In the genomic region with DNA sequence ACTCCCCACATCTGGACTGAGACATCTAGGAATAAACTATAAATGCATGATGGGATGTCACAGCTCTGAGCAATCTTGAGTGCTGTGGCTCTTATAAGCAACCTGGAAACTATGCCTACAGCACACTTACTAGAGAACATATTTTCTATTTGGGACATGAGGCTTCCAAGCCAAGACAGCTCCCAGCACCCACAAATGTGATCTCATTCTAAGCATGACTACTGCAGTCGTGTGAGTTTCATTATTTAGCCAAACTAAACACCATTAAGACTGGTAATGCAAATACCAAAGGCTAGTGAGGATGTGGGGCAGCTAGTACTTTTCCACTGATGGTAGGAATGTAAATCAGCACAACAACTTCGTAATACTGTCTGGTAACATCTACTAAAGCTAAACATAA, we compare ENCODE assay signal across 15 cellular contexts.
DNase-seq lines count a peak whose midpoint lies in the region; ATAC-seq and TF ChIP-seq lines count a peak whose summit lies in the region.
"Had no signal": no experiment of that assay in that cellular context is flagged by ENCODE, and none has a peak within 500 bp of the region (broad histone marks: within the 10 kb centered on the region; RNA-seq: fewer than 3 reads in every experiment).

No MANE protein-coding gene starts in this region.

- CTCF ChIA-PET in AG04450 (lab: Charles Lee), result interaction anchor here (1.0 to 2.1 kb wide), 7 partner anchors 13 to 317 kb away, joined by 3 to 9 read pairs (median 4); no protein-coding TSS in a partner anchor

- H3K4me3 ChIP-seq in AG04450 (ENCODE audit: low read depth, low read length) (peak overlapping the region; percentile 2; the same call in 1 of the 2 replicates), cardiac fibroblast (replicated peaks in 1 of 2; ENCODE audit: low read depth in 2 of 2, low read length in 2 of 2) (no peak overlapping the region)

- no peaks in the 10 kb centered on the region for H3K27me3 ChIP-seq in AG04450 (ENCODE audit: control insufficient read depth, insufficient read depth, low read length)

- DNase-seq in AG04450 (ENCODE audit: low read depth, low spot score), result peak; percentile 86
- DNase-seq in HS-27A (ENCODE audit: low read depth), result peak; percentile 69
- DNase-seq in cardiac fibroblast (ENCODE audit: low read depth in 2 of 2), result peak; percentile 71 to 92
- peak; percentile 71 for DNase-seq in kidney tubule cell (ENCODE audit: low spot score)
- DNase-seq in OCI-M2 (lab: John Stamatoyannopoulos, UW; ENCODE audit: unreplicated experiment), result no peak
- DNase-seq in NCI-H1436 (lab: John Stamatoyannopoulos, UW), result no peak
- DNase-seq: activated CD8-positive, alpha-beta memory T cell treated with anti-CD3 and anti-CD28 coated beads for 24 hours; amygdala; CD8-positive, alpha-beta T cell; glutamatergic neuron; NCI-H446 treated with DMSO at 0.1 percent for 48 hours; stimulated activated naive CD8-positive, alpha-beta T cell treated with anti-CD3 and anti-CD28 coated beads, Interleukin-15, Interleukin-2, amounts not matched to agents 100 U/mL and 50 U/mL, for 24 hours had no signal

- no peaks in the 10 kb centered on the region for H3K9me3 ChIP-seq in AG04450 (ENCODE audit: control insufficient read depth, insufficient read depth, low read length)

- POLR2A ChIA-PET in AG04450 (lab: Yijun Ruan, JAX), result interaction anchor here (0.5 to 1.6 kb wide), 3 partner anchors 21 to 298 kb away, joined by 3 to 15 read pairs (median 4); no protein-coding TSS in a partner anchor

- no peak for TF ChIP-seq CTCF in AG04450 (IDR thresholded peaks at IDR 0.05; ENCODE audit: low read depth, low read length)
- TF ChIP-seq CTCF in cardiac fibroblast (IDR thresholded peaks at IDR 0.05; ENCODE audit: low read depth, low read length), result no peak

- peak overlapping the region; percentile 62 for H3K27ac ChIP-seq in AG04450 (ENCODE audit: low read depth, low read length)
- H3K27ac ChIP-seq: KMS-11 had no signal

- ATAC-seq in HG03045 (IDR thresholded peaks at IDR 0.05; ENCODE audit: unreplicated experiment), result no peak
- ATAC-seq in GM19452 (IDR thresholded peaks at IDR 0.05; ENCODE audit: unreplicated experiment), result no peak
- ATAC-seq: CD8-positive, alpha-beta T cell; stimulated activated naive CD8-positive, alpha-beta T cell treated with anti-CD3 and anti-CD28 coated beads, Interleukin-15, Interleukin-2, amounts not matched to agents 100 U/mL and 50 U/mL, for 24 hours had no signal

Comparison
In these comparisons a context has a peak if more than half of its experiments do, and no peak if none do; other contexts are left out.
1. DNase-seq: peak in AG04450 (single experiment), HS-27A (single experiment), cardiac fibroblast (2 of 2) and kidney tubule cell (single experiment); none in OCI-M2 (single experiment) and NCI-H1436 (single experiment).